In the genomic region with DNA sequence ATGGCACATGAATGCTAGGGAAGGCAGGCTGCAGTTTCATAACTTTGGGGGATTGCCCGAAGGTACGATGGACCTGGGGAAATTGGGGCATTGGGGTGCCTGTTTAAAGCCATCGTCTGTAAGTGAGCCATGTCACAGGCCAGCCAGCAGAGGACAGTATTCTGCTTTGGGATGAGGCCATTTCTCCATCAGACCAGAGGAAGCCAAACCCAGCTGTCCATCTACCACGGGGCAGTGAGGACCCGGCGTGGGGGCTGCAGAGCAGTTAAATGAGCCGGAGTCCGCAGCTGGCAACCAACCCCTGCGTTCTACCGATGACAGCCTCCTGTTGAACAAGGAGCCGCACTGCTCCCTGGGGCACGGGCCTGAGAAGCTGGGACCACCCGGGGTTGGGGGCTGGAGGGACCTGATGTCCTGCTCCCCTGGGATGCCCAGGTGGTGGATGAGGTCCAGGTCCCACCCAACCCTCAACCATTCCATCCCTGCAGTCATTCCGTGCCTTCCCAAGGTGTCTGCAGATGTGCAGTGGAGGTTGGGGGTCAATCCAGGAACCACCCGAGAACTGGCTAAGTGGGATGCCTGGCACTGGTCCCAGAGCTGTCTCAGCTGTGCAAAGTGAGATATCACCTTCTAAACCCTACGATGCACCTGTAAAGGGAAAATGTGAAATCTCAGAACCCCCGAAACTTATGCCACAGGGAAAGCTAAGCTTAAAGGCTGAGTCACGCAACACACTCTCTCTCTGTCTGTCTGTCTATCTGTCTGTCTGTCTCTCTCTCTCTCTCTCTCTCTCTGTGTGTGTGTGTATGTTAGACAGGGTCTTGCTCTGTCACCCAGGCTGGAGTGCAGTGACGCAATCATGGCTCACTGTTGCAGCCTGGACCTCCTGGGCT, we compare ENCODE assay signal across 1 cellular context.
A peak's percentile ranks its signal among the peaks of the same experiment; 100 is the strongest.
TF ChIP-seq lines count a peak whose summit lies in the region.

No MANE protein-coding gene starts in this region.

TF ChIP-seq in HepG2, 621 proteins besides CTCF, POLR2A, EP300 and RAD21 (continues in another document):
- TF ChIP-seq SMC3 (IDR thresholded peaks at IDR 0.05; ENCODE audit: low read length) (peak; percentile 99), ZBTB38 (CRISPR knock-in tag; IDR thresholded peaks at IDR 0.05) (peak; percentile 45; the same call in 1 of the 2 replicates), GTF2F1 (IDR thresholded peaks at IDR 0.05; ENCODE audit: low read length) (no peak), SMAD1 (CRISPR knock-in tag; IDR thresholded peaks at IDR 0.05; ENCODE audit: borderline replicate concordance, low read depth) (peak; percentile 56; the same call in 1 of the 2 replicates), ZNF350 (CRISPR knock-in tag; IDR thresholded peaks at IDR 0.05; ENCODE audit: borderline replicate concordance, low read depth) (peak; percentile 81), ZNF234 (CRISPR knock-in tag; conservative IDR thresholded peaks at IDR 0.05) (no peak), HNRNPUL1 (IDR thresholded peaks at IDR 0.05; ENCODE audit: low read depth, low read length) (no peak), TEAD3 (CRISPR knock-in tag; optimal IDR thresholded peaks at IDR 0.05; ENCODE audit: borderline replicate concordance) (peak; percentile 72), HES4 (CRISPR knock-in tag; IDR thresholded peaks at IDR 0.05; ENCODE audit: borderline replicate concordance) (no peak), THAP11 (CRISPR knock-in tag; IDR thresholded peaks at IDR 0.05) (no peak), ZNF510 (CRISPR knock-in tag; IDR thresholded peaks at IDR 0.05; ENCODE audit: low read depth) (no peak), ZNF274 (CRISPR knock-in tag; IDR thresholded peaks at IDR 0.05) (no peak), ZNF446 (CRISPR knock-in tag; IDR thresholded peaks at IDR 0.05) (no peak), SKI (IDR thresholded peaks at IDR 0.05; ENCODE audit: partially characterized antibody) (peak; percentile 36), ZFAT (CRISPR knock-in tag; conservative IDR thresholded peaks at IDR 0.05) (no peak), KAT8 (CRISPR knock-in tag; IDR thresholded peaks at IDR 0.05) (peak; percentile 13; the same call in 1 of the 2 replicates), AKAP8 (CRISPR knock-in tag; IDR thresholded peaks at IDR 0.05) (no peak), ZNF547 (CRISPR knock-in tag; IDR thresholded peaks at IDR 0.05) (no peak), ZSCAN9 (CRISPR knock-in tag; IDR thresholded peaks at IDR 0.05; ENCODE audit: borderline replicate concordance) (0 out of 2 replicates have a peak, but pooled peaks have one; percentile 38), MXI1 (IDR thresholded peaks at IDR 0.05; ENCODE audit: borderline replicate concordance, low read depth, low read length) (peak; percentile 34; the same call in 1 of the 3 replicates), HMG20B (CRISPR knock-in tag; conservative IDR thresholded peaks at IDR 0.05) (0 out of 2 replicates have a peak, but pooled peaks have one; percentile 38), ZFP37 (CRISPR knock-in tag; IDR thresholded peaks at IDR 0.05; ENCODE audit: borderline replicate concordance) (no peak), ZNF720 (CRISPR knock-in tag; IDR thresholded peaks at IDR 0.05) (no peak), PRPF4 (IDR thresholded peaks at IDR 0.05; ENCODE audit: low read depth, low read length, poor library complexity, severe bottlenecking) (no peak), TAF15 (IDR thresholded peaks at IDR 0.05; ENCODE audit: low read depth, low read length, poor library complexity, severe bottlenecking) (no peak)
- TF ChIP-seq, protein P1, sequence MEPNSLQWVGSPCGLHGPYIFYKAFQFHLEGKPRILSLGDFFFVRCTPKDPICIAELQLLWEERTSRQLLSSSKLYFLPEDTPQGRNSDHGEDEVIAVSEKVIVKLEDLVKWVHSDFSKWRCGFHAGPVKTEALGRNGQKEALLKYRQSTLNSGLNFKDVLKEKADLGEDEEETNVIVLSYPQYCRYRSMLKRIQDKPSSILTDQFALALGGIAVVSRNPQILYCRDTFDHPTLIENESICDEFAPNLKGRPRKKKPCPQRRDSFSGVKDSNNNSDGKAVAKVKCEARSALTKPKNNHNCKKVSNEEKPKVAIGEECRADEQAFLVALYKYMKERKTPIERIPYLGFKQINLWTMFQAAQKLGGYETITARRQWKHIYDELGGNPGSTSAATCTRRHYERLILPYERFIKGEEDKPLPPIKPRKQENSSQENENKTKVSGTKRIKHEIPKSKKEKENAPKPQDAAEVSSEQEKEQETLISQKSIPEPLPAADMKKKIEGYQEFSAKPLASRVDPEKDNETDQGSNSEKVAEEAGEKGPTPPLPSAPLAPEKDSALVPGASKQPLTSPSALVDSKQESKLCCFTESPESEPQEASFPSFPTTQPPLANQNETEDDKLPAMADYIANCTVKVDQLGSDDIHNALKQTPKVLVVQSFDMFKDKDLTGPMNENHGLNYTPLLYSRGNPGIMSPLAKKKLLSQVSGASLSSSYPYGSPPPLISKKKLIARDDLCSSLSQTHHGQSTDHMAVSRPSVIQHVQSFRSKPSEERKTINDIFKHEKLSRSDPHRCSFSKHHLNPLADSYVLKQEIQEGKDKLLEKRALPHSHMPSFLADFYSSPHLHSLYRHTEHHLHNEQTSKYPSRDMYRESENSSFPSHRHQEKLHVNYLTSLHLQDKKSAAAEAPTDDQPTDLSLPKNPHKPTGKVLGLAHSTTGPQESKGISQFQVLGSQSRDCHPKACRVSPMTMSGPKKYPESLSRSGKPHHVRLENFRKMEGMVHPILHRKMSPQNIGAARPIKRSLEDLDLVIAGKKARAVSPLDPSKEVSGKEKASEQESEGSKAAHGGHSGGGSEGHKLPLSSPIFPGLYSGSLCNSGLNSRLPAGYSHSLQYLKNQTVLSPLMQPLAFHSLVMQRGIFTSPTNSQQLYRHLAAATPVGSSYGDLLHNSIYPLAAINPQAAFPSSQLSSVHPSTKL (CRISPR knock-in tag; IDR thresholded peaks at IDR 0.05) = peak; percentile 38; the same call in 1 of the 2 replicates
- TF ChIP-seq, protein P2, sequence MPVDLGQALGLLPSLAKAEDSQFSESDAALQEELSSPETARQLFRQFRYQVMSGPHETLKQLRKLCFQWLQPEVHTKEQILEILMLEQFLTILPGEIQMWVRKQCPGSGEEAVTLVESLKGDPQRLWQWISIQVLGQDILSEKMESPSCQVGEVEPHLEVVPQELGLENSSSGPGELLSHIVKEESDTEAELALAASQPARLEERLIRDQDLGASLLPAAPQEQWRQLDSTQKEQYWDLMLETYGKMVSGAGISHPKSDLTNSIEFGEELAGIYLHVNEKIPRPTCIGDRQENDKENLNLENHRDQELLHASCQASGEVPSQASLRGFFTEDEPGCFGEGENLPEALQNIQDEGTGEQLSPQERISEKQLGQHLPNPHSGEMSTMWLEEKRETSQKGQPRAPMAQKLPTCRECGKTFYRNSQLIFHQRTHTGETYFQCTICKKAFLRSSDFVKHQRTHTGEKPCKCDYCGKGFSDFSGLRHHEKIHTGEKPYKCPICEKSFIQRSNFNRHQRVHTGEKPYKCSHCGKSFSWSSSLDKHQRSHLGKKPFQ (CRISPR knock-in tag; IDR thresholded peaks at IDR 0.05; ENCODE audit: insufficient replicate concordance) = no peak
- TF ChIP-seq, protein P3, sequence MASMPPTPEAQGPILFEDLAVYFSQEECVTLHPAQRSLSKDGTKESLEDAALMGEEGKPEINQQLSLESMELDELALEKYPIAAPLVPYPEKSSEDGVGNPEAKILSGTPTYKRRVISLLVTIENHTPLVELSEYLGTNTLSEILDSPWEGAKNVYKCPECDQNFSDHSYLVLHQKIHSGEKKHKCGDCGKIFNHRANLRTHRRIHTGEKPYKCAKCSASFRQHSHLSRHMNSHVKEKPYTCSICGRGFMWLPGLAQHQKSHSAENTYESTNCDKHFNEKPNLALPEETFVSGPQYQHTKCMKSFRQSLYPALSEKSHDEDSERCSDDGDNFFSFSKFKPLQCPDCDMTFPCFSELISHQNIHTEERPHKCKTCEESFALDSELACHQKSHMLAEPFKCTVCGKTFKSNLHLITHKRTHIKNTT (CRISPR knock-in tag; IDR thresholded peaks at IDR 0.05) = no peak
- TF ChIP-seq, protein P4, sequence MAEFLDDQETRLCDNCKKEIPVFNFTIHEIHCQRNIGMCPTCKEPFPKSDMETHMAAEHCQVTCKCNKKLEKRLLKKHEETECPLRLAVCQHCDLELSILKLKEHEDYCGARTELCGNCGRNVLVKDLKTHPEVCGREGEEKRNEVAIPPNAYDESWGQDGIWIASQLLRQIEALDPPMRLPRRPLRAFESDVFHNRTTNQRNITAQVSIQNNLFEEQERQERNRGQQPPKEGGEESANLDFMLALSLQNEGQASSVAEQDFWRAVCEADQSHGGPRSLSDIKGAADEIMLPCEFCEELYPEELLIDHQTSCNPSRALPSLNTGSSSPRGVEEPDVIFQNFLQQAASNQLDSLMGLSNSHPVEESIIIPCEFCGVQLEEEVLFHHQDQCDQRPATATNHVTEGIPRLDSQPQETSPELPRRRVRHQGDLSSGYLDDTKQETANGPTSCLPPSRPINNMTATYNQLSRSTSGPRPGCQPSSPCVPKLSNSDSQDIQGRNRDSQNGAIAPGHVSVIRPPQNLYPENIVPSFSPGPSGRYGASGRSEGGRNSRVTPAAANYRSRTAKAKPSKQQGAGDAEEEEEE (CRISPR knock-in tag; IDR thresholded peaks at IDR 0.05; ENCODE audit: borderline replicate concordance) = peak; percentile 46; the same call in 1 of the 2 replicates
- TF ChIP-seq, protein P5, sequence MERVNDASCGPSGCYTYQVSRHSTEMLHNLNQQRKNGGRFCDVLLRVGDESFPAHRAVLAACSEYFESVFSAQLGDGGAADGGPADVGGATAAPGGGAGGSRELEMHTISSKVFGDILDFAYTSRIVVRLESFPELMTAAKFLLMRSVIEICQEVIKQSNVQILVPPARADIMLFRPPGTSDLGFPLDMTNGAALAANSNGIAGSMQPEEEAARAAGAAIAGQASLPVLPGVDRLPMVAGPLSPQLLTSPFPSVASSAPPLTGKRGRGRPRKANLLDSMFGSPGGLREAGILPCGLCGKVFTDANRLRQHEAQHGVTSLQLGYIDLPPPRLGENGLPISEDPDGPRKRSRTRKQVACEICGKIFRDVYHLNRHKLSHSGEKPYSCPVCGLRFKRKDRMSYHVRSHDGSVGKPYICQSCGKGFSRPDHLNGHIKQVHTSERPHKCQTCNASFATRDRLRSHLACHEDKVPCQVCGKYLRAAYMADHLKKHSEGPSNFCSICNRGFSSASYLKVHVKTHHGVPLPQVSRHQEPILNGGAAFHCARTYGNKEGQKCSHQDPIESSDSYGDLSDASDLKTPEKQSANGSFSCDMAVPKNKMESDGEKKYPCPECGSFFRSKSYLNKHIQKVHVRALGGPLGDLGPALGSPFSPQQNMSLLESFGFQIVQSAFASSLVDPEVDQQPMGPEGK (CRISPR knock-in tag; IDR thresholded peaks at IDR 0.05) = peak; percentile 45
- TF ChIP-seq, protein P6, sequence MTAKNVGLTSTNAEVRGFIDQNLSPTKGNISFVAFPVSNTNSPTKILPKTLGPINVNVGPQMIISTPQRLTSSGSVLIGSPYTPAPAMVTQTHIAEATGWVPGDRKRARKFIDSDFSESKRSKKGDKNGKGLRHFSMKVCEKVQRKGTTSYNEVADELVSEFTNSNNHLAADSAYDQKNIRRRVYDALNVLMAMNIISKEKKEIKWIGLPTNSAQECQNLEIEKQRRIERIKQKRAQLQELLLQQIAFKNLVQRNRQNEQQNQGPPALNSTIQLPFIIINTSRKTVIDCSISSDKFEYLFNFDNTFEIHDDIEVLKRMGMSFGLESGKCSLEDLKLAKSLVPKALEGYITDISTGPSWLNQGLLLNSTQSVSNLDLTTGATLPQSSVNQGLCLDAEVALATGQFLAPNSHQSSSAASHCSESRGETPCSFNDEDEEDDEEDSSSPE (CRISPR knock-in tag; IDR thresholded peaks at IDR 0.05) = no peak
- TF ChIP-seq, protein P7, sequence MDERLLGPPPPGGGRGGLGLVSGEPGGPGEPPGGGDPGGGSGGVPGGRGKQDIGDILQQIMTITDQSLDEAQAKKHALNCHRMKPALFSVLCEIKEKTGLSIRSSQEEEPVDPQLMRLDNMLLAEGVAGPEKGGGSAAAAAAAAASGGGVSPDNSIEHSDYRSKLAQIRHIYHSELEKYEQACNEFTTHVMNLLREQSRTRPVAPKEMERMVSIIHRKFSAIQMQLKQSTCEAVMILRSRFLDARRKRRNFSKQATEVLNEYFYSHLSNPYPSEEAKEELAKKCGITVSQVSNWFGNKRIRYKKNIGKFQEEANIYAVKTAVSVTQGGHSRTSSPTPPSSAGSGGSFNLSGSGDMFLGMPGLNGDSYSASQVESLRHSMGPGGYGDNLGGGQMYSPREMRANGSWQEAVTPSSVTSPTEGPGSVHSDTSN (CRISPR knock-in tag; IDR thresholded peaks at IDR 0.05) = peak; percentile 57; the same call in 1 of the 2 replicates
- TF ChIP-seq, protein P8, sequence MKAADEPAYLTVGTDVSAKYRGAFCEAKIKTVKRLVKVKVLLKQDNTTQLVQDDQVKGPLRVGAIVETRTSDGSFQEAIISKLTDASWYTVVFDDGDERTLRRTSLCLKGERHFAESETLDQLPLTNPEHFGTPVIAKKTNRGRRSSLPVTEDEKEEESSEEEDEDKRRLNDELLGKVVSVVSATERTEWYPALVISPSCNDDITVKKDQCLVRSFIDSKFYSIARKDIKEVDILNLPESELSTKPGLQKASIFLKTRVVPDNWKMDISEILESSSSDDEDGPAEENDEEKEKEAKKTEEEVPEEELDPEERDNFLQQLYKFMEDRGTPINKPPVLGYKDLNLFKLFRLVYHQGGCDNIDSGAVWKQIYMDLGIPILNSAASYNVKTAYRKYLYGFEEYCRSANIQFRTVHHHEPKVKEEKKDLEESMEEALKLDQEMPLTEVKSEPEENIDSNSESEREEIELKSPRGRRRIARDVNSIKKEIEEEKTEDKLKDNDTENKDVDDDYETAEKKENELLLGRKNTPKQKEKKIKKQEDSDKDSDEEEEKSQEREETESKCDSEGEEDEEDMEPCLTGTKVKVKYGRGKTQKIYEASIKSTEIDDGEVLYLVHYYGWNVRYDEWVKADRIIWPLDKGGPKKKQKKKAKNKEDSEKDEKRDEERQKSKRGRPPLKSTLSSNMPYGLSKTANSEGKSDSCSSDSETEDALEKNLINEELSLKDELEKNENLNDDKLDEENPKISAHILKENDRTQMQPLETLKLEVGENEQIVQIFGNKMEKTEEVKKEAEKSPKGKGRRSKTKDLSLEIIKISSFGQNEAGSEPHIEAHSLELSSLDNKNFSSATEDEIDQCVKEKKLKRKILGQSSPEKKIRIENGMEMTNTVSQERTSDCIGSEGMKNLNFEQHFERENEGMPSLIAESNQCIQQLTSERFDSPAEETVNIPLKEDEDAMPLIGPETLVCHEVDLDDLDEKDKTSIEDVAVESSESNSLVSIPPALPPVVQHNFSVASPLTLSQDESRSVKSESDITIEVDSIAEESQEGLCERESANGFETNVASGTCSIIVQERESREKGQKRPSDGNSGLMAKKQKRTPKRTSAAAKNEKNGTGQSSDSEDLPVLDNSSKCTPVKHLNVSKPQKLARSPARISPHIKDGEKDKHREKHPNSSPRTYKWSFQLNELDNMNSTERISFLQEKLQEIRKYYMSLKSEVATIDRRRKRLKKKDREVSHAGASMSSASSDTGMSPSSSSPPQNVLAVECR (CRISPR knock-in tag; IDR thresholded peaks at IDR 0.05; ENCODE audit: borderline replicate concordance) = peak; percentile 62; the same call in 1 of the 2 replicates
- TF ChIP-seq, protein P9, sequence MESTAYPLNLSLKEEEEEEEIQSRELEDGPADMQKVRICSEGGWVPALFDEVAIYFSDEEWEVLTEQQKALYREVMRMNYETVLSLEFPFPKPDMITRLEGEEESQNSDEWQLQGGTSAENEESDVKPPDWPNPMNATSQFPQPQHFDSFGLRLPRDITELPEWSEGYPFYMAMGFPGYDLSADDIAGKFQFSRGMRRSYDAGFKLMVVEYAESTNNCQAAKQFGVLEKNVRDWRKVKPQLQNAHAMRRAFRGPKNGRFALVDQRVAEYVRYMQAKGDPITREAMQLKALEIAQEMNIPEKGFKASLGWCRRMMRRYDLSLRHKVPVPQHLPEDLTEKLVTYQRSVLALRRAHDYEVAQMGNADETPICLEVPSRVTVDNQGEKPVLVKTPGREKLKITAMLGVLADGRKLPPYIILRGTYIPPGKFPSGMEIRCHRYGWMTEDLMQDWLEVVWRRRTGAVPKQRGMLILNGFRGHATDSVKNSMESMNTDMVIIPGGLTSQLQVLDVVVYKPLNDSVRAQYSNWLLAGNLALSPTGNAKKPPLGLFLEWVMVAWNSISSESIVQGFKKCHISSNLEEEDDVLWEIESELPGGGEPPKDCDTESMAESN (CRISPR knock-in tag; conservative IDR thresholded peaks at IDR 0.05) = 0 out of 2 replicates have a peak, but pooled peaks have one; percentile 28
